Comparison of ENCODE assay signal across 11 cellular contexts in the genomic region with DNA sequence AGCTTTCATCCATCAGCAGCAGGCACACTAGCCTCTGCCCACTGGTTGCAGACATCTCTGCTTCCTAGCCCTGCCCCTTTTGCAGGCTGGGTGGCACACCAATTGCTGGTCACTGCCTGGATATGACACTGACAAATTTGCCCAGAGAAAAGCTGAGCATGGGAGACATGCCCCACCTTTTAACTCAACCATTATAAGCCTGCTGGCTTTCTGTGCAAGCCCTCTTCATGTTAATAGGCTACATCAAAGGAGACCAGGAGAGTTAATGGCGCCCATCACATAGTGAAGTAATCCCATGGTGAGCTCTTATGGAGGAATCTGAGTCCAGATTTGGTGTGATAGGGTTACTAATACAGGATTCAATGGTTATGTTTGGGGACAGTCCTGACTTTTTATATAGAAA.
DNase-seq lines count a peak whose midpoint lies in the region.
"Had no signal": no experiment of that assay in that cellular context is flagged by ENCODE, and none has a peak within 500 bp of the region (broad histone marks: within the 10 kb centered on the region; RNA-seq: fewer than 3 reads in every experiment).

No MANE protein-coding gene starts in this region.

- H3K4me1 ChIP-seq in mucosa of rectum (ENCODE audit: control insufficient read depth in 2 of 2, insufficient read depth in 2 of 2, low read length in 2 of 2) = peaks cover 11 to 36% of the 10 kb centered on the region in 2 donors
- peaks cover 2% of the 10 kb centered on the region for H3K4me1 ChIP-seq in urinary bladder (ENCODE audit: insufficient read depth)

- H3K4me3 ChIP-seq in mucosa of rectum (ENCODE audit: low read length in 2 of 2) (peak overlapping the region; percentile 34 to 50), urinary bladder (ENCODE audit: low read depth, low read length) (no peak overlapping the region)
- H3K4me3 ChIP-seq: cardiac muscle cell had no signal

- no peaks in the 10 kb centered on the region for H3K9me3 ChIP-seq in mucosa of rectum (ENCODE audit: control insufficient read depth in 2 of 2, low read length in 2 of 2)

- H3K9ac ChIP-seq in mucosa of rectum (ENCODE audit: low read depth in 1 of 2, low read length in 2 of 2) = peak overlapping the region in 1 of 2 donors; percentile 51

- WGBS in urinary bladder = 47% methylated on average over 1 of the region's 1 CpG

- DNase-seq in NCI-H2196 (lab: John Stamatoyannopoulos, UW; ENCODE audit: unreplicated experiment) (peak; percentile 24), NCI-H2196 treated with DMSO at 0.1 percent for 48 hours (lab: John Stamatoyannopoulos, UW; ENCODE audit: unreplicated experiment) (no peak), caudate nucleus (lab: John Stamatoyannopoulos, UW) (peak in 3 of 61 donors; percentile 9 to 44 (median 23)), HK-2 (ENCODE audit: unreplicated experiment) (no peak), mucosa of gallbladder (ENCODE audit: low spot score) (no peak)
- no peak for DNase-seq in effector CD4-positive, alpha-beta T cell
- DNase-seq: activated CD8-positive, alpha-beta memory T cell treated with anti-CD3 and anti-CD28 coated beads, Interleukin-2, amount 50 U/mL, for 48 hours; T-helper 1 cell had no signal

- H3K27me3 ChIP-seq in mucosa of rectum (ENCODE audit: control insufficient read depth in 2 of 2, insufficient read depth in 2 of 2, low read length in 2 of 2) = no peaks in the 10 kb centered on the region
- H3K27me3 ChIP-seq: cardiac muscle cell had no signal

- H3K36me3 ChIP-seq in mucosa of rectum (ENCODE audit: control insufficient read depth in 2 of 2, insufficient read depth in 2 of 2, low read length in 2 of 2) (peaks cover 0 to 2% of the 10 kb centered on the region in 2 donors), urinary bladder (ENCODE audit: insufficient read depth) (peaks cover 1% of the 10 kb centered on the region)
- H3K36me3 ChIP-seq: cardiac muscle cell had no signal

- H3K27ac ChIP-seq in caudate nucleus (ENCODE audit: low read depth, low read length) = peak overlapping the region; percentile 74
- peak overlapping the region; percentile 79 to 83 for H3K27ac ChIP-seq in mucosa of rectum (ENCODE audit: low read depth in 2 of 2, low read length in 2 of 2)
- peak overlapping the region; percentile 16 for H3K27ac ChIP-seq in urinary bladder (ENCODE audit: low read depth)
- H3K27ac ChIP-seq: cardiac muscle cell had no signal

Comparison
In these comparisons a context has a peak if more than half of its experiments do, and no peak if none do; other contexts are left out.
1. H3K27ac ChIP-seq: peak in every context shown above with its lines; median percentile 81 in mucosa of rectum; 74 in caudate nucleus; 16 in urinary bladder.